ENCODE assay signal across 1 cellular context in the genomic region with DNA sequence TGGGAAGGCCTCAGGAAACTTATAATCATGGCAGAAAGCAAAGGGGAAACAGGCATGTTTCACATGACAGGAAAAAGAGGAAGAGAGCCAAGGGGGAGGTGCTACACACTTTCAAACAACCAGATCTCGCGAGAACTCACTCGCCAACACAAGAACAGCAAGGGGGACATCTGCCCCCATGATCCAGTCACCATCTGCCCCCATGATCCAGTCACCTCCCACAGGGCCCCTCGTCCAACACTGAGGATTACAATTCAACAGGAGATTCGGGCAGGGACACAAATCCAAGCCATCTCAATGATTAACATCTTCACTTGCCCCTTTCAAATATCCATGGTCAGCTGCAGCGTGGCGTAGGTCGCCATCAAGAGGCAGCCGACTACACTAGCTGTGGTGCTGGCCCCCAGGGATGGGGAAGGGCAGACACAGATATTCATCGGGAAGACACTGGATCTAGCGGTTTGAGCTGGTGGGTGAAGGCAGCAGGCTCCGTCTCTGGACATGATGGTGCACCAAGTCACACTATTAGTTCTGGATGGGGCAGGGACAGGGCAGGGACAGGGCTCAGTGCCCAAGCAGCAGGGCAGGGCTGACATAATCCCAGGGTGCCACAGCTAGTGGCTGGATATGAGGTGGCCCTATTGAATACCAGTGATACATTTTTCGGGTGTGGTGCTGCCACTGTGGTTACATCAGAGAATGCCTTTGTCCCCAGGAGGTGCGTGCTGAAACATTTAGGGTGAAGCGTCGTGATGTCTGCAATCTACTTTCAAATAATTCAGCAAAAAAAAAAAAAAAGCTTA.
TF ChIP-seq lines count a peak whose summit lies in the region.

No MANE protein-coding gene starts in this region.

TF ChIP-seq in GM12878, 131 proteins besides CTCF, POLR2A, EP300 and RAD21:
- TF ChIP-seq ETV6 (conservative IDR thresholded peaks at IDR 0.05 in 1 of 2, IDR thresholded peaks at IDR 0.05 in 1 of 2; ENCODE audit: borderline replicate concordance in 1 of 2, low read depth in 1 of 2) (no peak), SPI1 (IDR thresholded peaks at IDR 0.05; ENCODE audit: borderline replicate concordance, insufficient read depth, low read depth, low read length) (peak; percentile 60; the same call in 1 of the 2 replicates)
